Comparison of ENCODE assay signal across 14 cellular contexts in the genomic region with DNA sequence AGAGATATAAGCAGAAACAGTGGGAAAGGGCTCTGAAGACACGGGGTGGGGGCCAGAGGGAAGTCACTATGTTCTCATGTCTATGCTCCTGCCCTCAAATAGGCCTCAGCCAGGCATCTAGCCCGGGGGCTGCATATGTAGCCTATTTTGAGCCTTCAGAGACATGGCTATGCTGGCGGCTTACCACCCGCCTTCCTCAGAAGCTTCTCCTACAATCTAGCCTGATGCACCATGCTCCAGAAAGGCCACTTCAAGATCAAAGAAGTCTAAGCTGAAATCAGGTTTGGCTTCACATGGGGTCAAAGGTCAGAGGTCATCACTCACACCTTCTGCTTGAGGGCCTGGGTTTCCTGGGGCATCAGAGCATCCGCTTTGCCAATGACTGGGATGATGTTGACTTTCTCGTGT.
A peak's percentile ranks its signal among the peaks of the same experiment; 100 is the strongest.
DNase-seq lines count a peak whose midpoint lies in the region; ATAC-seq and TF ChIP-seq lines count a peak whose summit lies in the region.
"Had no signal": no experiment of that assay in that cellular context is flagged by ENCODE, and none has a peak within 500 bp of the region (broad histone marks: within the 10 kb centered on the region; RNA-seq: fewer than 3 reads in every experiment).

No MANE protein-coding gene starts in this region.

- CTCF ChIA-PET in HEK293 (lab: Yijun Ruan, JAX) = interaction anchor here (0.8 kb wide), 1 partner anchor 12 kb away, joined by 3 read pairs; no protein-coding TSS in a partner anchor

- DNase-seq in T-helper 1 cell = no peak
- DNase-seq in nephron progenitor cell = no peak
- DNase-seq in NCI-H1092 treated with DMSO at 0.1 percent for 48 hours (lab: John Stamatoyannopoulos, UW) = no peak
- no peak for DNase-seq in NCI-H2171 treated with DMSO at 0.1 percent for 48 hours (lab: John Stamatoyannopoulos, UW)
- DNase-seq: 8988T, COR-L47, NCI-H2227 treated with DMSO at 0.1 percent for 48 hours, retina, upper lobe of right lung had no signal

- H3K36me3 ChIP-seq in HEK293 (ENCODE audit: control insufficient read depth in 2 of 2, insufficient read depth in 1 of 2, low read length in 2 of 2) = peaks cover 0 to 8% of the 10 kb centered on the region in 2 experiments; a peak in 1 of 3 replicates
- H3K36me3 ChIP-seq: upper lobe of right lung had no signal

- TF ChIP-seq CTCF in HEK293 (tag by site-specific recombination; IDR thresholded peaks at IDR 0.05) = no peak
- TF ChIP-seq CTCF in nephron progenitor cell (IDR thresholded peaks at IDR 0.05) = no peak

- no peaks in the 10 kb centered on the region for H3K9me3 ChIP-seq in HEK293 (ENCODE audit: control insufficient read depth, insufficient read depth, low read depth, low read length)
- H3K9me3 ChIP-seq: upper lobe of right lung had no signal

- H3K4me3 ChIP-seq in HEK293 (ENCODE audit: low read depth, low read length) = no peak overlapping the region
- H3K4me3 ChIP-seq: SK-N-MC, upper lobe of right lung had no signal

- no peak overlapping the region for H3K27ac ChIP-seq in HEK293 (ENCODE audit: extremely low read depth, low read depth, low read length)
- H3K27ac ChIP-seq: SK-N-MC, upper lobe of right lung had no signal

- no peak for ATAC-seq in GM18519 (IDR thresholded peaks at IDR 0.05; ENCODE audit: low FRiP score, unreplicated experiment)
- ATAC-seq: upper lobe of right lung had no signal

- no peaks in the 10 kb centered on the region for H3K9me3 Mint-ChIP-seq in T-helper 1 cell treated with Interleukin-12 subunit alpha and Interleukin-12 subunit beta and Interleukin-4 antibody, amounts not matched to agents 30 μg/mL and 1 μg/mL, for 36 hours
- no peaks in the 10 kb centered on the region for H3K9me3 Mint-ChIP-seq in activated naive CD8-positive, alpha-beta T cell (ENCODE audit: low read depth)
- H3K9me3 Mint-ChIP-seq in nephron progenitor cell = peaks cover 4% of the 10 kb centered on the region

- peak overlapping the region; percentile 88 for H3K4me3 Mint-ChIP-seq in T-helper 1 cell treated with Interleukin-12 subunit alpha and Interleukin-12 subunit beta and Interleukin-4 antibody, amounts not matched to agents 30 μg/mL and 1 μg/mL, for 36 hours
- peak overlapping the region; percentile 94 for H3K4me3 Mint-ChIP-seq in activated naive CD8-positive, alpha-beta T cell
- peak overlapping the region; percentile 52 for H3K4me3 Mint-ChIP-seq in nephron progenitor cell

- H3K27ac Mint-ChIP-seq in T-helper 1 cell treated with Interleukin-12 subunit alpha and Interleukin-12 subunit beta and Interleukin-4 antibody, amounts not matched to agents 30 μg/mL and 1 μg/mL, for 36 hours = peak overlapping the region; percentile 98
- peak overlapping the region; percentile 76 for H3K27ac Mint-ChIP-seq in activated naive CD8-positive, alpha-beta T cell
- H3K27ac Mint-ChIP-seq in nephron progenitor cell = peak overlapping the region; percentile 98

- H3K27me3 Mint-ChIP-seq in T-helper 1 cell treated with Interleukin-12 subunit alpha and Interleukin-12 subunit beta and Interleukin-4 antibody, amounts not matched to agents 30 μg/mL and 1 μg/mL, for 36 hours (ENCODE audit: low read depth) = no peaks in the 10 kb centered on the region
- no peaks in the 10 kb centered on the region for H3K27me3 Mint-ChIP-seq in activated naive CD8-positive, alpha-beta T cell
- H3K27me3 Mint-ChIP-seq in nephron progenitor cell (ENCODE audit: low read depth, poor library complexity) = peaks cover 4% of the 10 kb centered on the region

- no peaks in the 10 kb centered on the region for H3K4me1 ChIP-seq in HEK293 (ENCODE audit: control insufficient read depth, insufficient read depth, low read length)

- POLR2A ChIA-PET in HEK293 (lab: Yijun Ruan, JAX) = interaction anchor here (0.7 to 5.0 kb wide), 3 partner anchors 10 to 21 kb away, joined by 5 to 30 read pairs (median 12); a partner anchor contains a TSS

- H3K36me3 Mint-ChIP-seq in T-helper 1 cell treated with Interleukin-12 subunit alpha and Interleukin-12 subunit beta and Interleukin-4 antibody, amounts not matched to agents 30 μg/mL and 1 μg/mL, for 36 hours (ENCODE audit: low read depth) = peaks cover 30% of the 10 kb centered on the region
- H3K36me3 Mint-ChIP-seq in activated naive CD8-positive, alpha-beta T cell = peaks cover 6% of the 10 kb centered on the region
- peaks cover 9% of the 10 kb centered on the region for H3K36me3 Mint-ChIP-seq in nephron progenitor cell (ENCODE audit: low read depth)

- H3K4me1 Mint-ChIP-seq in T-helper 1 cell treated with Interleukin-12 subunit alpha and Interleukin-12 subunit beta and Interleukin-4 antibody, amounts not matched to agents 30 μg/mL and 1 μg/mL, for 36 hours (ENCODE audit: low read depth) = peaks cover 37% of the 10 kb centered on the region
- peaks cover 54% of the 10 kb centered on the region for H3K4me1 Mint-ChIP-seq in activated naive CD8-positive, alpha-beta T cell (ENCODE audit: low read depth)
- peaks cover 64% of the 10 kb centered on the region for H3K4me1 Mint-ChIP-seq in nephron progenitor cell

TF ChIP-seq in HEK293, 187 proteins besides CTCF, POLR2A, EP300 and RAD21:
- TF ChIP-seq, protein P1, sequence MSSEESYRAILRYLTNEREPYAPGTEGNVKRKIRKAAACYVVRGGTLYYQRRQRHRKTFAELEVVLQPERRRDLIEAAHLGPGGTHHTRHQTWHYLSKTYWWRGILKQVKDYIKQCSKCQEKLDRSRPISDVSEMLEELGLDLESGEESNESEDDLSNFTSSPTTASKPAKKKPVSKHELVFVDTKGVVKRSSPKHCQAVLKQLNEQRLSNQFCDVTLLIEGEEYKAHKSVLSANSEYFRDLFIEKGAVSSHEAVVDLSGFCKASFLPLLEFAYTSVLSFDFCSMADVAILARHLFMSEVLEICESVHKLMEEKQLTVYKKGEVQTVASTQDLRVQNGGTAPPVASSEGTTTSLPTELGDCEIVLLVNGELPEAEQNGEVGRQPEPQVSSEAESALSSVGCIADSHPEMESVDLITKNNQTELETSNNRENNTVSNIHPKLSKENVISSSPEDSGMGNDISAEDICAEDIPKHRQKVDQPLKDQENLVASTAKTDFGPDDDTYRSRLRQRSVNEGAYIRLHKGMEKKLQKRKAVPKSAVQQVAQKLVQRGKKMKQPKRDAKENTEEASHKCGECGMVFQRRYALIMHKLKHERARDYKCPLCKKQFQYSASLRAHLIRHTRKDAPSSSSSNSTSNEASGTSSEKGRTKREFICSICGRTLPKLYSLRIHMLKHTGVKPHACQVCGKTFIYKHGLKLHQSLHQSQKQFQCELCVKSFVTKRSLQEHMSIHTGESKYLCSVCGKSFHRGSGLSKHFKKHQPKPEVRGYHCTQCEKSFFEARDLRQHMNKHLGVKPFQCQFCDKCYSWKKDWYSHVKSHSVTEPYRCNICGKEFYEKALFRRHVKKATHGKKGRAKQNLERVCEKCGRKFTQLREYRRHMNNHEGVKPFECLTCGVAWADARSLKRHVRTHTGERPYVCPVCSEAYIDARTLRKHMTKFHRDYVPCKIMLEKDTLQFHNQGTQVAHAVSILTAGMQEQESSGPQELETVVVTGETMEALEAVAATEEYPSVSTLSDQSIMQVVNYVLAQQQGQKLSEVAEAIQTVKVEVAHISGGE (tag by site-specific recombination; conservative IDR thresholded peaks at IDR 0.05; ENCODE audit: low read depth) = no peak
- no peak for TF ChIP-seq SP2 (tag by site-specific recombination; IDR thresholded peaks at IDR 0.05)
- TF ChIP-seq, protein P2, sequence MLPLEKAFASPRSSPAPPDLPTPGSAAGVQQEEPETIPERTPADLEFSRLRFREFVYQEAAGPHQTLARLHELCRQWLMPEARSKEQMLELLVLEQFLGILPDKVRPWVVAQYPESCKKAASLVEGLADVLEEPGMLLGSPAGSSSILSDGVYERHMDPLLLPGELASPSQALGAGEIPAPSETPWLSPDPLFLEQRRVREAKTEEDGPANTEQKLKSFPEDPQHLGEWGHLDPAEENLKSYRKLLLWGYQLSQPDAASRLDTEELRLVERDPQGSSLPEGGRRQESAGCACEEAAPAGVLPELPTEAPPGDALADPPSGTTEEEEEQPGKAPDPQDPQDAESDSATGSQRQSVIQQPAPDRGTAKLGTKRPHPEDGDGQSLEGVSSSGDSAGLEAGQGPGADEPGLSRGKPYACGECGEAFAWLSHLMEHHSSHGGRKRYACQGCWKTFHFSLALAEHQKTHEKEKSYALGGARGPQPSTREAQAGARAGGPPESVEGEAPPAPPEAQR (tag by site-specific recombination; IDR thresholded peaks at IDR 0.05) = no peak
- TF ChIP-seq BCL11B (tag by site-specific recombination; IDR thresholded peaks at IDR 0.05; ENCODE audit: low read depth) = peak; percentile 24; the same call in 1 of the 2 replicates
- TF ChIP-seq ZBTB7A (tag by site-specific recombination; IDR thresholded peaks at IDR 0.05; ENCODE audit: low read depth) = 0 out of 2 replicates have a peak, but pooled peaks have one; percentile 28
- peak; percentile 50 for TF ChIP-seq ZBTB8A (tag by site-specific recombination; IDR thresholded peaks at IDR 0.05)
- TF ChIP-seq ZNF473 (tag by site-specific recombination; IDR thresholded peaks at IDR 0.05) = no peak
- no peak for TF ChIP-seq ZNF274 (IDR thresholded peaks at IDR 0.05; ENCODE audit: low read length)
- TF ChIP-seq ZNF274 (tag by site-specific recombination; IDR thresholded peaks at IDR 0.05; ENCODE audit: borderline replicate concordance) = no peak
- no peak for TF ChIP-seq ZNF394 (tag by site-specific recombination; IDR thresholded peaks at IDR 0.05; ENCODE audit: borderline replicate concordance)
- no peak for TF ChIP-seq KLF16 (tag by site-specific recombination; IDR thresholded peaks at IDR 0.05)
- no peak for TF ChIP-seq OSR2 (tag by site-specific recombination; IDR thresholded peaks at IDR 0.05)
- no peak for TF ChIP-seq ZFP3 (tag by site-specific recombination; IDR thresholded peaks at IDR 0.05; ENCODE audit: low read depth)
- no peak for TF ChIP-seq ZNF585B (tag by site-specific recombination; IDR thresholded peaks at IDR 0.05)
- TF ChIP-seq, protein P3, sequence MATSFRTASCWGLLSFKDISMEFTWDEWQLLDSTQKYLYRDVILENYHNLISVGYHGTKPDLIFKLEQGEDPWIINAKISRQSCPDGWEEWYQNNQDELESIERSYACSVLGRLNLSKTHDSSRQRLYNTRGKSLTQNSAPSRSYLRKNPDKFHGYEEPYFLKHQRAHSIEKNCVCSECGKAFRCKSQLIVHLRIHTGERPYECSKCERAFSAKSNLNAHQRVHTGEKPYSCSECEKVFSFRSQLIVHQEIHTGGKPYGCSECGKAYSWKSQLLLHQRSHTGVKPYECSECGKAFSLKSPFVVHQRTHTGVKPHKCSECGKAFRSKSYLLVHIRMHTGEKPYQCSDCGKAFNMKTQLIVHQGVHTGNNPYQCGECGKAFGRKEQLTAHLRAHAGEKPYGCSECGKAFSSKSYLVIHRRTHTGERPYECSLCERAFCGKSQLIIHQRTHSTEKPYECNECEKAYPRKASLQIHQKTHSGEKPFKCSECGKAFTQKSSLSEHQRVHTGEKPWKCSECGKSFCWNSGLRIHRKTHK (tag by site-specific recombination; IDR thresholded peaks at IDR 0.05) = no peak
- no peak for TF ChIP-seq KLF1 (tag by site-specific recombination; IDR thresholded peaks at IDR 0.05)
